Comparison of ENCODE assay signal across 18 cellular contexts in the genomic region with DNA sequence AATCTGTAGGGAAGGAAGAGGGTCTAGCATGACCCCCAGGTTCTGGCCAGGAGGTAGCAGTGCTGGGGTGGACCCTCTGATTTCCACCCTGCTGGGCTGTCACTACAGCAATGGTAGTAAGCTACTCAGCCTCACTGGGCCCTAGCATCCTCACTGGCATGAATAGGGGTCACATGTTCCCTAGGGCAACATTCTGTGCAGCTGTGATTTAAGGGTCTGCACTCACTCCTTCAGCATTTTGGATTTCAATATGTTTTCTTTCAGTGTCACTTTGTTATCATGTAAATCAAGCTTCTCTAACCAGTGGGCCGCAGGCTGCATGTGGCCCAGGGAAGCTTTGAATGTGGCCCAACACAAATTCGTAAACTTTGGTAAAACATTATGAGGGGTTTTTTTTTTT. TPM values are rescaled to one million over a fixed set of nuclear protein-coding genes. Genes with fewer than 3 reads are reported as not detected.
A peak's percentile ranks its signal among the peaks of the same experiment; 100 is the strongest.
DNase-seq lines count a peak whose midpoint lies in the region; ATAC-seq and TF ChIP-seq lines count a peak whose summit lies in the region.
"Had no signal": no experiment of that assay in that cellular context is flagged by ENCODE, and none has a peak within 500 bp of the region (broad histone marks: within the 10 kb centered on the region; RNA-seq: fewer than 3 reads in every experiment).

No MANE protein-coding gene starts in this region.

- TF ChIP-seq POLR2A in IMR-90 (IDR thresholded peaks at IDR 0.05; ENCODE audit: low read depth, low read length) = no peak
- TF ChIP-seq POLR2A in tibial nerve (IDR thresholded peaks at IDR 0.05) = no peak

- BruUV-seq in IMR-90 (replicated peaks; lab: Mats Ljungman, UMichigan) = no TSS peak

- peak overlapping the region; percentile 38 for H3K27ac Mint-ChIP-seq in neural crest cell (ENCODE audit: unreplicated experiment)
- H3K27ac Mint-ChIP-seq in activated naive CD4-positive, alpha-beta T cell treated with anti-CD3 and anti-CD28 coated beads, Interleukin-2, amount 10 ng/mL, durations not matched to agents 7 days and 5 days = no peak overlapping the region
- H3K27ac Mint-ChIP-seq: activated naive CD4-positive, alpha-beta T cell treated with anti-CD3 and anti-CD28 coated beads, Interleukin-2, amount 50 U/mL, for 72 hours; activated T-cell treated with anti-CD3 and anti-CD28 coated beads, Interleukin-2, amount 50 U/mL, for 24 hours; stimulated activated memory B cell treated with anti-CD40 and anti-IgM and Interleukin-4, amounts not matched to agents 10 μg/mL and 1 μg/mL and 100 μg/mL, for 72 hours had no signal

- H3K36me3 Mint-ChIP-seq in neural crest cell (ENCODE audit: low read depth) = peaks cover 3% of the 10 kb centered on the region
- H3K36me3 Mint-ChIP-seq in activated naive CD4-positive, alpha-beta T cell treated with anti-CD3 and anti-CD28 coated beads, Interleukin-2, amount 10 ng/mL, durations not matched to agents 7 days and 5 days = no peaks in the 10 kb centered on the region
- H3K36me3 Mint-ChIP-seq: activated naive CD4-positive, alpha-beta T cell treated with anti-CD3 and anti-CD28 coated beads, Interleukin-2, amount 50 U/mL, for 72 hours; naive thymus-derived CD4-positive, alpha-beta T cell; stimulated activated memory B cell treated with anti-CD40 and anti-IgM and Interleukin-4, amounts not matched to agents 10 μg/mL and 1 μg/mL and 100 μg/mL, for 72 hours had no signal

- H3K9ac ChIP-seq in IMR-90 (ENCODE audit: low read depth, low read length) = no peak overlapping the region
- peak overlapping the region in 1 of 2 donors; percentile 0 for H3K9ac ChIP-seq in duodenal mucosa (ENCODE audit: low read depth in 1 of 2, low read length in 2 of 2)
- H3K9ac ChIP-seq in Karpas-422 (ENCODE audit: low read length) = no peak overlapping the region

- no peaks in the 10 kb centered on the region for H3K27me3 Mint-ChIP-seq in neural crest cell (ENCODE audit: low read depth)
- no peaks in the 10 kb centered on the region for H3K27me3 Mint-ChIP-seq in activated naive CD4-positive, alpha-beta T cell treated with anti-CD3 and anti-CD28 coated beads, Interleukin-2, amount 10 ng/mL, durations not matched to agents 7 days and 5 days
- H3K27me3 Mint-ChIP-seq: activated CD4-positive, alpha-beta memory T cell treated with anti-CD3 and anti-CD28 coated beads, Interleukin-2, amount 10 ng/mL, durations not matched to agents 7 days and 5 days; activated T-cell treated with anti-CD3 and anti-CD28 coated beads, Interleukin-2, amount 50 U/mL, for 24 hours; naive thymus-derived CD4-positive, alpha-beta T cell; stimulated activated memory B cell treated with anti-CD40 and anti-IgM and Interleukin-4, amounts not matched to agents 10 μg/mL and 1 μg/mL and 100 μg/mL, for 72 hours had no signal

- H3K14ac ChIP-seq in IMR-90 (replicated peaks; ENCODE audit: low read depth, low read length) = no peak overlapping the region

- H3K4me1 ChIP-seq in IMR-90 (ENCODE audit: control insufficient read depth, insufficient read depth, low read length) = peaks cover 13% of the 10 kb centered on the region
- H3K4me1 ChIP-seq in duodenal mucosa (ENCODE audit: control insufficient read depth in 1 of 2, insufficient read depth in 2 of 2, low read length in 2 of 2) = peaks cover 30 to 38% of the 10 kb centered on the region in 2 donors
- H3K4me1 ChIP-seq in tibial nerve = peaks cover 0 to 77% (median 34%) of the 10 kb centered on the region in 4 donors
- H3K4me1 ChIP-seq in Karpas-422 (ENCODE audit: low read length) = peaks cover 24% of the 10 kb centered on the region

- peaks cover 17% of the 10 kb centered on the region for H3K9me1 ChIP-seq in IMR-90 (ENCODE audit: insufficient read depth, low read length)

- peak overlapping the region; percentile 20 for H2AK9ac ChIP-seq in IMR-90 (replicated peaks; ENCODE audit: low read depth, low read length, poor library complexity)

- H4K91ac ChIP-seq in IMR-90 (ENCODE audit: insufficient read depth, low read depth, low read length) = peak overlapping the region; percentile 0; the same call in 1 of the 2 replicates

- H3K9me3 Mint-ChIP-seq in neural crest cell = no peaks in the 10 kb centered on the region
- no peaks in the 10 kb centered on the region for H3K9me3 Mint-ChIP-seq in activated naive CD4-positive, alpha-beta T cell treated with anti-CD3 and anti-CD28 coated beads, Interleukin-2, amount 10 ng/mL, durations not matched to agents 7 days and 5 days
- H3K9me3 Mint-ChIP-seq: activated CD4-positive, alpha-beta memory T cell treated with anti-CD3 and anti-CD28 coated beads, Interleukin-2, amount 10 ng/mL, durations not matched to agents 7 days and 5 days; activated naive CD4-positive, alpha-beta T cell treated with anti-CD3 and anti-CD28 coated beads, Interleukin-2, amount 50 U/mL, for 72 hours; activated T-cell treated with anti-CD3 and anti-CD28 coated beads, Interleukin-2, amount 50 U/mL, for 24 hours; naive thymus-derived CD4-positive, alpha-beta T cell; stimulated activated memory B cell treated with anti-CD40 and anti-IgM and Interleukin-4, amounts not matched to agents 10 μg/mL and 1 μg/mL and 100 μg/mL, for 72 hours had no signal

- peaks cover 32 to 63% of the 10 kb centered on the region in 2 experiments for H3K79me1 ChIP-seq in IMR-90 (ENCODE audit: low read depth in 1 of 2, low read length in 2 of 2)

- peak overlapping the region; percentile 38 for H3K4me3 Mint-ChIP-seq in neural crest cell
- H3K4me3 Mint-ChIP-seq in activated naive CD4-positive, alpha-beta T cell treated with anti-CD3 and anti-CD28 coated beads, Interleukin-2, amount 10 ng/mL, durations not matched to agents 7 days and 5 days = no peak overlapping the region
- H3K4me3 Mint-ChIP-seq: activated CD4-positive, alpha-beta memory T cell treated with anti-CD3 and anti-CD28 coated beads, Interleukin-2, amount 10 ng/mL, durations not matched to agents 7 days and 5 days; activated T-cell treated with anti-CD3 and anti-CD28 coated beads, Interleukin-2, amount 50 U/mL, for 24 hours; stimulated activated memory B cell treated with anti-CD40 and anti-IgM and Interleukin-4, amounts not matched to agents 10 μg/mL and 1 μg/mL and 100 μg/mL, for 72 hours had no signal

- dilution Hi-C loops in IMR-90 (cut with HindIII; ENCODE audit: low sequenced_read_pairs, unreplicated experiment) = no loop called here

- 0 out of 2 replicates have a peak, but pooled peaks cover 3% of the 10 kb centered on the region for H4K20me1 ChIP-seq in IMR-90 (ENCODE audit: insufficient read depth, low read length)
- no peaks in the 10 kb centered on the region for H4K20me1 ChIP-seq in Karpas-422 (ENCODE audit: insufficient read depth, low read depth, low read length)

- no peak for DNase-seq in IMR-90
- DNase-seq in neural crest cell (ENCODE audit: low read depth, low spot score) = no peak
- no peak for DNase-seq in tibial nerve (ENCODE audit: low spot score in 2 of 2)
- DNase-seq in activated naive CD4-positive, alpha-beta T cell treated with anti-CD3 and anti-CD28 coated beads, Interleukin-2, amount 10 ng/mL, durations not matched to agents 7 days and 5 days = no peak
- no peak for DNase-seq in Karpas-422
- no peak for DNase-seq in ecto neural progenitor cell (ENCODE audit: low spot score)
- DNase-seq: activated T-cell treated with anti-CD3 and anti-CD28 coated beads, Interleukin-2, amount 50 U/mL, for 24 hours; dermis blood vessel endothelial cell; naive thymus-derived CD4-positive, alpha-beta T cell; NCI-H2171 treated with DMSO at 0.1 percent for 48 hours had no signal

- TF ChIP-seq EP300 in tibial nerve (IDR thresholded peaks at IDR 0.05) = no peak

- H3K4me3 ChIP-seq in IMR-90 (ENCODE audit: insufficient read depth, low read depth, low read length) = no peak overlapping the region
- H3K4me3 ChIP-seq in duodenal mucosa (ENCODE audit: low read depth in 1 of 2, low read length in 2 of 2) = peak overlapping the region; percentile 15 to 40
- H3K4me3 ChIP-seq in tibial nerve = no peak overlapping the region
- H3K4me3 ChIP-seq in Karpas-422 (ENCODE audit: low read length) = no peak overlapping the region
- H3K4me3 ChIP-seq: gastroesophageal sphincter, lung, SJCRH30 had no signal

- peak overlapping the region; percentile 15 for H2AK5ac ChIP-seq in IMR-90 (ENCODE audit: low read depth, low read length)

- intact Hi-C loops in IMR-90 (cut with micrococcal nuclease) = no loop called here

- no peak for TF ChIP-seq RAD21 in IMR-90 (IDR thresholded peaks at IDR 0.05; ENCODE audit: low read length)

- H3K23ac ChIP-seq in IMR-90 (ENCODE audit: low read depth, low read length) = no peak overlapping the region

- H3K18ac ChIP-seq in IMR-90 (ENCODE audit: low read depth, low read length) = no peak overlapping the region

- WGBS in IMR-90 (ENCODE audit: extremely low coverage in 2 of 2, insufficient read length in 1 of 2), 2 experiments = no CpG with 5 or more reads among the region's 2 CpGs
- WGBS in tibial nerve, 2 donors = 61 to 77% methylated on average over 2 of the region's 2 CpGs

- H4K8ac ChIP-seq in IMR-90 (ENCODE audit: low read depth in 2 of 2, low read length in 2 of 2) = no peak overlapping the region

- H3K79me2 ChIP-seq in Karpas-422 (ENCODE audit: low read length) = no peaks in the 10 kb centered on the region

- H4K5ac ChIP-seq in IMR-90 (ENCODE audit: low read depth, low read length) = no peak overlapping the region; the same call in 1 of the 2 replicates

- TF ChIP-seq CTCF in IMR-90 (conservative IDR thresholded peaks at IDR 0.05; ENCODE audit: low read depth, low read length) (no peak), neural crest cell (conservative IDR thresholded peaks at IDR 0.05) (no peak), tibial nerve (IDR thresholded peaks at IDR 0.05) (no peak)

- ATAC-seq in IMR-90 (ENCODE audit: low read depth) = no peak
- no peak for ATAC-seq in HG02884 (IDR thresholded peaks at IDR 0.05; ENCODE audit: unreplicated experiment)
- ATAC-seq: activated naive CD4-positive, alpha-beta T cell treated with anti-CD3 and anti-CD28 coated beads, Interleukin-2, amount 50 U/mL, for 72 hours; gastroesophageal sphincter; naive thymus-derived CD4-positive, alpha-beta T cell; stimulated activated memory B cell treated with anti-CD40 and anti-IgM and Interleukin-4, amounts not matched to agents 10 μg/mL and 1 μg/mL and 100 μg/mL, for 72 hours had no signal

- peaks cover 67% of the 10 kb centered on the region for H3K4me1 Mint-ChIP-seq in neural crest cell
- peaks cover 27% of the 10 kb centered on the region for H3K4me1 Mint-ChIP-seq in activated naive CD4-positive, alpha-beta T cell treated with anti-CD3 and anti-CD28 coated beads, Interleukin-2, amount 10 ng/mL, durations not matched to agents 7 days and 5 days

- no peak overlapping the region for H2BK120ac ChIP-seq in IMR-90 (ENCODE audit: low read depth, low read length)

- no peak overlapping the region for H2BK20ac ChIP-seq in IMR-90 (ENCODE audit: low read depth, low read length)

- H3K4me2 ChIP-seq in IMR-90 (ENCODE audit: low read depth, low read length) (no peak overlapping the region), Karpas-422 (ENCODE audit: low read depth, low read length, poor library complexity, severe bottlenecking) (no peak overlapping the region)

- H2BK15ac ChIP-seq in IMR-90 (ENCODE audit: low read depth, low read length) = no peak overlapping the region

- H3K56ac ChIP-seq in IMR-90 (ENCODE audit: extremely low read depth, insufficient read depth, low read length) = no peak overlapping the region

- CTCF ChIA-PET in IMR-90 (lab: Yijun Ruan, JAX) = interaction anchor here (0.6 to 1.4 kb wide), 6 partner anchors 17 to 258 kb away, joined by 3 to 17 read pairs (median 6); no protein-coding TSS in a partner anchor
- CTCF ChIA-PET in activated naive CD4-positive, alpha-beta T cell treated with anti-CD3 and anti-CD28 coated beads, Interleukin-2, amount 10 ng/mL, durations not matched to agents 7 days and 5 days (lab: Charles Lee) = interaction anchor here (0.8 to 9.4 kb wide), 11 partner anchors 10 to 297 kb away, joined by 3 to 106 read pairs (median 4); no protein-coding TSS in a partner anchor

- no peak overlapping the region for H3K27ac ChIP-seq in IMR-90 (ENCODE audit: insufficient read depth, low read length)
- peak overlapping the region; percentile 58 for H3K27ac ChIP-seq in duodenal mucosa (ENCODE audit: low read depth, low read length)
- peak overlapping the region; percentile 9 to 84 (median 70) for H3K27ac ChIP-seq in tibial nerve
- H3K27ac ChIP-seq in Karpas-422 (ENCODE audit: low read length) = no peak overlapping the region
- H3K27ac ChIP-seq: SJCRH30 had no signal

- H3K9me3 ChIP-seq in IMR-90 (ENCODE audit: control insufficient read depth, insufficient read depth, low read length) = no peaks in the 10 kb centered on the region
- no peaks in the 10 kb centered on the region for H3K9me3 ChIP-seq in duodenal mucosa (ENCODE audit: control insufficient read depth in 1 of 2, low read length in 2 of 2)
- no peaks in the 10 kb centered on the region for H3K9me3 ChIP-seq in tibial nerve
- H3K9me3 ChIP-seq in Karpas-422 (ENCODE audit: low read length) = no peaks in the 10 kb centered on the region
- H3K9me3 ChIP-seq: gastroesophageal sphincter, SJCRH30 had no signal

- peak overlapping the region; percentile 42; the same call in 1 of the 2 replicates for H3K4ac ChIP-seq in IMR-90 (ENCODE audit: low read depth, low read length)

- no peaks in the 10 kb centered on the region for H3K27me3 ChIP-seq in IMR-90 (ENCODE audit: control insufficient read depth, insufficient read depth, low read length)
- H3K27me3 ChIP-seq in duodenal mucosa (ENCODE audit: control insufficient read depth in 1 of 2, insufficient read depth in 2 of 2, low read length in 2 of 2) = no peaks in the 10 kb centered on the region
- no peaks in the 10 kb centered on the region for H3K27me3 ChIP-seq in tibial nerve
- no peaks in the 10 kb centered on the region for H3K27me3 ChIP-seq in Karpas-422 (ENCODE audit: low read length)
- H3K27me3 ChIP-seq: gastroesophageal sphincter, SJCRH30 had no signal

- in situ Hi-C loops in IMR-90 (cut with MboI; ENCODE audit: low sequenced_read_pairs) = no loop called here

- peaks cover 4% of the 10 kb centered on the region for H3K36me3 ChIP-seq in IMR-90 (ENCODE audit: control insufficient read depth, insufficient read depth, low read length)
- peaks cover 1 to 3% of the 10 kb centered on the region in 2 donors for H3K36me3 ChIP-seq in duodenal mucosa (ENCODE audit: control insufficient read depth in 1 of 2, insufficient read depth in 2 of 2, low read length in 2 of 2)
- peaks cover 0 to 6% (median 0%) of the 10 kb centered on the region in 3 donors for H3K36me3 ChIP-seq in tibial nerve
- H3K36me3 ChIP-seq in Karpas-422 (ENCODE audit: insufficient read depth, low read length) = no peaks in the 10 kb centered on the region
- H3K36me3 ChIP-seq: SJCRH30 had no signal

- H2BK5ac ChIP-seq in IMR-90 (ENCODE audit: low read depth, low read length, poor library complexity, severe bottlenecking) = no peak overlapping the region

- H3K9me2 ChIP-seq in Karpas-422 (replicated peaks; ENCODE audit: insufficient read depth, low read length) = no peaks in the 10 kb centered on the region

- H2AFZ ChIP-seq in IMR-90 (replicated peaks; ENCODE audit: low read length, poor library complexity) = no peak overlapping the region
- H2AFZ ChIP-seq in Karpas-422 (ENCODE audit: low read length) = no peak overlapping the region

- POLR2A ChIA-PET in IMR-90 (lab: Charles Lee; ENCODE audit: unreplicated experiment) = interaction anchor here (0.7 kb wide), 1 partner anchor 213 kb away, joined by 14 read pairs; no protein-coding TSS in a partner anchor

RNA-seq across cellular contexts. Expression of gene SPATA13, which starts 57.8 kb away (rescaled TPM):
- total RNA-seq in IMR-90 (2012; rRNA removed) = 11.4 and 12.5 TPM in 2 replicates
- polyA plus RNA-seq in IMR-90 (2012; rRNA removed) = 8.4 and 10.5 TPM in 2 replicates
- 4.7 and 5.1 TPM in 2 replicates for polyA plus RNA-seq in IMR-90 (2012; cell fraction: cytosol; rRNA removed)
- polyA plus RNA-seq in IMR-90 (2012; cell fraction: nucleus; rRNA removed; ENCODE audit: low replicate concordance) = 28.6 and 38.1 TPM in 2 replicates
- 42.3 and 45.8 TPM in 2 replicates for total RNA-seq in neural crest cell
- total RNA-seq in tibial nerve = 10 to 100 TPM; 35.0 to 96.0 (median 51.7) TPM
- total RNA-seq in Karpas-422 (2014; rRNA removed; shearing (Covaris generic); ENCODE audit: low replicate concordance) = 1.7 and 2.1 TPM in 2 replicates

Comparison
In these comparisons a context has a peak if more than half of its experiments do, and no peak if none do; other contexts are left out.
1. H3K27ac ChIP-seq: peak in duodenal mucosa (single experiment) and tibial nerve (4 of 4); none in IMR-90 (single experiment) and Karpas-422 (single experiment).
2. H3K4me3 ChIP-seq: peak in duodenal mucosa (2 of 2); none in IMR-90 (single experiment), tibial nerve (0 of 4) and Karpas-422 (single experiment).